Comparison of ENCODE assay signal across 20 cellular contexts in the genomic region with DNA sequence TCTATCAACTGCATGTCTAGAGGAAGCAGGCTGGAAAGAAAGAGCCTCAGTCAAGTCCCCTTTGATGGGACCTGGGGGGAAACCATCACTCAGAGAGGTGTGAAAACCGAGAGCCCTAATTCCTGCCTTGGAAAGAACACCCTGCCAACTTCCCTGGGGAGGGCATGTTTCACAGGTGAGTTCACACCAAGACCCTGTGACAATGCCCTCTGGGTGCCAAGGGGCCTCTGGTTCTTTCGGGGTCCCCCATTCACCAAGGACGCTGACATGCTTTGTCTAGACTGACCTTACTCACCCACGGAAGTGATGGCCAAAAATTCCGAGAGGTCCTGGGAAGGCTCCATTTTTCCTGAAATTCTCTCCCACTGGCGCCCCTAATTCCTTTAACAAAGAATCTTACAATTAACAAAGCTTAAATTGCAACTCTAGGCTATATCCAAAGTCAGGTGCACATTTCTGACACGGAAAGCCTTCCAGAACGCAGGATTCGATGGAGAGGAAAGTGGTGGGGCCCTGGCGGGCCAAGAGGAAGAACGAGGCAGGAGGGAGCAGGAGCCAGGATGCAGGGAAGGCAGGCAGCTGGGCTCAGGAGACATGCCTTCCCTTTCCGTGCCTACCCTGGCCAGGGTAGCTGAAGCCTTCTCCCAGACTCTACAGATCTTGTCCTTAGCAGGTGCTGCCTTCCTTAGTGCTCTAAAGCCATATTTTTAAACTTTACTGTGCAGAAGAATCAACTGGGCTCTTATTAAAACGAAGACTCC. TPM values are rescaled to one million over a fixed set of nuclear protein-coding genes. Genes with fewer than 3 reads are reported as not detected.
DNase-seq lines count a peak whose midpoint lies in the region; ATAC-seq and TF ChIP-seq lines count a peak whose summit lies in the region.
"Had no signal": no experiment of that assay in that cellular context is flagged by ENCODE, and none has a peak within 500 bp of the region (broad histone marks: within the 10 kb centered on the region; RNA-seq: fewer than 3 reads in every experiment).

No MANE protein-coding gene starts in this region.

- H3K36me3 Mint-ChIP-seq in neural crest cell (ENCODE audit: low read depth) (peaks cover 11% of the 10 kb centered on the region), progenitor cell of endocrine pancreas (ENCODE audit: insufficient read depth) (peaks cover 1% of the 10 kb centered on the region)
- H3K36me3 Mint-ChIP-seq: CD8-positive, alpha-beta T cell had no signal

- H3K27ac ChIP-seq in coronary artery (no peak overlapping the region), lung (ENCODE audit: low read depth in 1 of 2, low read length in 1 of 2) (no peak overlapping the region), upper lobe of right lung (peak overlapping the region; percentile 58)
- H3K27ac ChIP-seq: BLaER1, GM23248, HL-60 had no signal

- WGBS in lung, 2 donors, result 85 to 92% methylated on average over 13 of the region's 13 CpGs

- TF ChIP-seq CTCF in coronary artery (IDR thresholded peaks at IDR 0.05) (no peak), lung (IDR thresholded peaks at IDR 0.05; ENCODE audit: control extremely low read depth, extremely low read depth) (no peak), neural crest cell (conservative IDR thresholded peaks at IDR 0.05) (no peak), upper lobe of right lung (IDR thresholded peaks at IDR 0.05) (no peak), progenitor cell of endocrine pancreas (IDR thresholded peaks at IDR 0.05; ENCODE audit: unreplicated experiment) (no peak)

- no peaks in the 10 kb centered on the region for H3K36me3 ChIP-seq in lung (ENCODE audit: control insufficient read depth in 2 of 2, insufficient read depth in 2 of 2, low read length in 2 of 2)
- no peaks in the 10 kb centered on the region for H3K36me3 ChIP-seq in upper lobe of right lung
- H3K36me3 ChIP-seq: BLaER1, HAP-1 had no signal

- intact Hi-C loops in upper lobe of right lung (cut with DNase I), result no loop called here

- H3K9me3 ChIP-seq in lung (ENCODE audit: control insufficient read depth in 2 of 2, insufficient read depth in 1 of 2, low read length in 1 of 2) (no peaks in the 10 kb centered on the region), upper lobe of right lung (peaks cover 2% of the 10 kb centered on the region)
- H3K9me3 ChIP-seq: HAP-1 had no signal

- DNase-seq in coronary artery (ENCODE audit: low spot score), result peak; percentile 60
- peak; percentile 9 for DNase-seq in lung (ENCODE audit: low spot score)
- no peak for DNase-seq in neural crest cell (ENCODE audit: low read depth, low spot score)
- peak; percentile 29 for DNase-seq in upper lobe of right lung
- DNase-seq in progenitor cell of endocrine pancreas (ENCODE audit: low spot score, unreplicated experiment), result no peak
- DNase-seq in midbrain (lab: John Stamatoyannopoulos, UW), result no peak
- DNase-seq: ACHN, AML-193, Calu3, DMS79 treated with DMSO at 0.1 percent for 48 hours, GF-D8, GM23248 had no signal

- peaks cover 11% of the 10 kb centered on the region for H3K9me3 Mint-ChIP-seq in neural crest cell
- peaks cover 5% of the 10 kb centered on the region for H3K9me3 Mint-ChIP-seq in progenitor cell of endocrine pancreas (ENCODE audit: low read depth)

- H3K4me3 ChIP-seq in coronary artery (no peak overlapping the region), lung (no peak overlapping the region), upper lobe of right lung (no peak overlapping the region)
- H3K4me3 ChIP-seq: BLaER1, GM23248, HAP-1 had no signal

- H3K27me3 Mint-ChIP-seq in neural crest cell (ENCODE audit: low read depth) (no peaks in the 10 kb centered on the region), progenitor cell of endocrine pancreas (peaks cover 13% of the 10 kb centered on the region)

- H3K4me3 Mint-ChIP-seq in neural crest cell, result no peak overlapping the region
- H3K4me3 Mint-ChIP-seq in progenitor cell of endocrine pancreas (ENCODE audit: low read depth), result no peak overlapping the region
- H3K4me3 Mint-ChIP-seq: CD8-positive, alpha-beta T cell had no signal

- H3K27me3 ChIP-seq in lung (ENCODE audit: control insufficient read depth, insufficient read depth) (no peaks in the 10 kb centered on the region), upper lobe of right lung (no peaks in the 10 kb centered on the region)
- H3K27me3 ChIP-seq: BLaER1 had no signal

- ATAC-seq in lung (ENCODE audit: insufficient read depth, low FRiP score), result no peak
- ATAC-seq in upper lobe of right lung, result no peak
- no peak for ATAC-seq in GM21717 (IDR thresholded peaks at IDR 0.05; ENCODE audit: unreplicated experiment)
- ATAC-seq in HG02759 (IDR thresholded peaks at IDR 0.05; ENCODE audit: unreplicated experiment), result no peak
- ATAC-seq: CD8-positive, alpha-beta T cell had no signal

- H3K27ac Mint-ChIP-seq in neural crest cell (ENCODE audit: unreplicated experiment), result peak overlapping the region; percentile 47
- no peak overlapping the region for H3K27ac Mint-ChIP-seq in progenitor cell of endocrine pancreas
- H3K27ac Mint-ChIP-seq: CD8-positive, alpha-beta T cell had no signal

- peaks cover 44% of the 10 kb centered on the region for H3K4me1 Mint-ChIP-seq in neural crest cell
- H3K4me1 Mint-ChIP-seq in progenitor cell of endocrine pancreas (ENCODE audit: low read depth), result no peaks in the 10 kb centered on the region

- H3K4me1 ChIP-seq in lung (ENCODE audit: control insufficient read depth in 2 of 2, insufficient read depth in 2 of 2, low read length in 2 of 2) (peaks cover 7 to 13% of the 10 kb centered on the region in 2 donors), upper lobe of right lung (peaks cover 34% of the 10 kb centered on the region)
- H3K4me1 ChIP-seq: BLaER1, HAP-1 had no signal

RNA-seq across cellular contexts. Expression of gene VSTM4, which starts 23.7 kb away (rescaled TPM):
- total RNA-seq in lung (10 to 100 TPM; 10.9 to 49.4 TPM), neural crest cell (2.2 and 2.3 TPM in 2 replicates), upper lobe of right lung (19.5 TPM), progenitor cell of endocrine pancreas (0.22 and 0.40 TPM in 2 replicates)
- 1 to 10 TPM; 2.9 to 3.4 TPM for polyA plus RNA-seq in lung
- total RNA-seq: Calu3; CD8-positive, alpha-beta T cell had no signal

RNA-seq across cellular contexts. Expression of gene FAM170B, which starts 42.2 kb away (rescaled TPM):
- total RNA-seq in lung (under 1 TPM in 1 of 2 donors, not detected in 1; 0.34 TPM), neural crest cell (not detected in 2 replicates), upper lobe of right lung (not detected), progenitor cell of endocrine pancreas (not detected in 2 replicates)
- under 1 TPM in 1 of 2 donors, not detected in 1; 0.13 TPM for polyA plus RNA-seq in lung
- total RNA-seq: Calu3; CD8-positive, alpha-beta T cell; GM23248; H4; HT1080 had no signal
- polyA plus RNA-seq: GM23248 had no signal

Comparison
In these comparisons a context has a peak if more than half of its experiments do, and no peak if none do; other contexts are left out.
1. DNase-seq: peak in coronary artery (single experiment), lung (single experiment) and upper lobe of right lung (single experiment); none in neural crest cell (single experiment), progenitor cell of endocrine pancreas (single experiment) and midbrain (single experiment).